In genomic region chr5:16675747-16676255, GRCh38 we compare ENCODE assay signal across 24 cellular contexts. TPM values are rescaled to one million over a fixed set of nuclear protein-coding genes. Genes with fewer than 3 reads are reported as not detected.
DNase-seq lines count a peak whose midpoint lies in the region; ATAC-seq and TF ChIP-seq lines count a peak whose summit lies in the region.
"Had no signal": no experiment of that assay in that cellular context is flagged by ENCODE, and none has a peak within 500 bp of the region (broad histone marks: within the 10 kb centered on the region; RNA-seq: fewer than 3 reads in every experiment).

No MANE protein-coding gene starts in this region.

- peaks cover 44% of the 10 kb centered on the region for H3K36me3 Mint-ChIP-seq in neural crest cell (ENCODE audit: low read depth)
- H3K36me3 Mint-ChIP-seq: CD8-positive, alpha-beta T cell had no signal

- peak; percentile 68 for DNase-seq in COLO829 (ENCODE audit: low spot score)
- DNase-seq in SK-MEL-5 (ENCODE audit: low read depth, low spot score) = peak; percentile 93
- DNase-seq in epidermal melanocyte (ENCODE audit: insufficient read length, low spot score) = peak; percentile 54
- no peak for DNase-seq in neural crest cell (ENCODE audit: low read depth, low spot score)
- DNase-seq in brain microvascular endothelial cell = no peak
- no peak for DNase-seq in testis
- DNase-seq: 8988T; AML-193; C1 segment of cervical spinal cord; Calu3; CD8-positive, alpha-beta T cell; H7; KBM-7; NCI-H1092 treated with DMSO at 0.1 percent for 48 hours; NCI-H1436 treated with DMSO at 0.1 percent for 48 hours; NCI-H2029; NCI-H345; NCI-H524 treated with DMSO at 0.1 percent for 48 hours; NCI-H82; OCI-M1 had no signal

- no peaks in the 10 kb centered on the region for H3K9me3 Mint-ChIP-seq in neural crest cell
- H3K9me3 Mint-ChIP-seq: CD8-positive, alpha-beta T cell had no signal

- in situ Hi-C loops in SK-MEL-5 (cut with HindIII; ENCODE audit: low pct_unique_long_range_greater_than_20kb, low sequenced_read_pairs) = no loop called here
- in situ Hi-C loops in brain microvascular endothelial cell (cut with HindIII; ENCODE audit: low pct_ligation_motif_present, low sequenced_read_pairs) = no loop called here

- intact Hi-C loops in testis (cut with DNase I; ENCODE audit: low total_unique reads) = no loop called here

- no peaks in the 10 kb centered on the region for H3K9me3 ChIP-seq in testis
- H3K9me3 ChIP-seq: SJSA1 had no signal

- H3K4me1 ChIP-seq in testis = no peaks in the 10 kb centered on the region
- H3K4me1 ChIP-seq: SJSA1 had no signal

- TF ChIP-seq CTCF in neural crest cell (conservative IDR thresholded peaks at IDR 0.05) = no peak
- no peak for TF ChIP-seq CTCF in brain microvascular endothelial cell (IDR thresholded peaks at IDR 0.05; ENCODE audit: low read depth, low read length, missing control alignments)
- no peak for TF ChIP-seq CTCF in testis (IDR thresholded peaks at IDR 0.05)

- H3K27me3 Mint-ChIP-seq in neural crest cell (ENCODE audit: low read depth) = no peaks in the 10 kb centered on the region

- ATAC-seq in GM21786 (IDR thresholded peaks at IDR 0.05; ENCODE audit: unreplicated experiment) (no peak), HG03442 (IDR thresholded peaks at IDR 0.05; ENCODE audit: unreplicated experiment) (no peak)
- ATAC-seq: CD8-positive, alpha-beta T cell; Right ventricle myocardium inferior had no signal

- H3K27ac Mint-ChIP-seq in neural crest cell (ENCODE audit: unreplicated experiment) = peak overlapping the region; percentile 45
- H3K27ac Mint-ChIP-seq: CD8-positive, alpha-beta T cell had no signal

- H3K27ac ChIP-seq in brain microvascular endothelial cell = no peak overlapping the region
- H3K27ac ChIP-seq in testis = no peak overlapping the region
- H3K27ac ChIP-seq: SJSA1 had no signal

- no peak for TF ChIP-seq POLR2A in testis (IDR thresholded peaks at IDR 0.05)

- H3K36me3 ChIP-seq in brain microvascular endothelial cell (replicated peaks) (peaks cover 91% of the 10 kb centered on the region), testis (ENCODE audit: low read depth, missing control alignments) (no peaks in the 10 kb centered on the region)

- no peak overlapping the region for H3K4me3 Mint-ChIP-seq in neural crest cell
- H3K4me3 Mint-ChIP-seq: CD8-positive, alpha-beta T cell had no signal

- WGBS in testis, 2 donors = 81 to 88% methylated on average over 9 of the region's 9 CpGs

- H3K4me1 Mint-ChIP-seq in neural crest cell = no peaks in the 10 kb centered on the region

- H3K4me3 ChIP-seq in brain microvascular endothelial cell (ENCODE audit: low read depth, low read length) = no peak overlapping the region
- H3K4me3 ChIP-seq in testis = no peak overlapping the region
- H3K4me3 ChIP-seq: SJSA1 had no signal

- H3K27me3 ChIP-seq in brain microvascular endothelial cell (replicated peaks) = no peaks in the 10 kb centered on the region
- no peaks in the 10 kb centered on the region for H3K27me3 ChIP-seq in testis
- H3K27me3 ChIP-seq: SJSA1 had no signal

RNA-seq across cellular contexts. Expression of gene RETREG1, which starts 59.0 kb away (rescaled TPM):
- 47.9 and 49.3 TPM in 2 replicates for total RNA-seq in SK-MEL-5 (2014; rRNA removed; shearing (Covaris generic))
- 60.4 and 73.7 TPM in 2 replicates for polyA plus RNA-seq in SK-MEL-5 (2015; cell fraction: cytosol; rRNA removed)
- polyA plus RNA-seq in SK-MEL-5 (2015; cell fraction: nucleus; rRNA removed) = 62.4 and 77.6 TPM in 2 replicates
- total RNA-seq in neural crest cell = 4.6 and 6.2 TPM in 2 replicates
- 10 to 100 TPM; 24.8 to 55.4 TPM for total RNA-seq in testis
- 103 TPM for polyA plus RNA-seq in testis (ENCODE audit: insufficient read depth, low read depth, low replicate concordance)

Comparison
In these comparisons a context has a peak if more than half of its experiments do, and no peak if none do; other contexts are left out.
1. DNase-seq: peak in COLO829 (single experiment), SK-MEL-5 (single experiment) and epidermal melanocyte (single experiment); none in neural crest cell (single experiment), brain microvascular endothelial cell (single experiment) and testis (single experiment).